23 cellular contexts compared by ENCODE assay signal in genomic region chr6:84769247-84769646, GRCh38. TPM values are rescaled to one million over a fixed set of nuclear protein-coding genes. Genes with fewer than 3 reads are reported as not detected.
DNase-seq lines count a peak whose midpoint lies in the region; ATAC-seq and TF ChIP-seq lines count a peak whose summit lies in the region.
"Had no signal": no experiment of that assay in that cellular context is flagged by ENCODE, and none has a peak within 500 bp of the region (broad histone marks: within the 10 kb centered on the region; RNA-seq: fewer than 3 reads in every experiment).

No MANE protein-coding gene starts in this region.

- intact Hi-C loops in A673 (cut with micrococcal nuclease; ENCODE audit: unreplicated experiment), result loop anchor here (10.0 kb wide), 1 partner anchor 556 kb away; no protein-coding TSS in a partner anchor

- no peaks in the 10 kb centered on the region for H3K9me2 ChIP-seq in GM23338 (ENCODE audit: insufficient read depth)

- H3K9me3 Mint-ChIP-seq in GM23338, result peaks cover 8% of the 10 kb centered on the region
- H3K9me3 Mint-ChIP-seq in activated CD4-positive, alpha-beta T cell treated with anti-CD3 and anti-CD28 coated beads, Interleukin-2, amount 10 ng/mL, durations not matched to agents 7 days and 5 days, result peaks cover 10% of the 10 kb centered on the region
- H3K9me3 Mint-ChIP-seq: CD8-positive, alpha-beta T cell; neural crest cell; stimulated activated naive CD8-positive, alpha-beta T cell treated with anti-CD3 and anti-CD28 coated beads, Interleukin-15, Interleukin-2, amounts not matched to agents 100 ng/mL and 50 ng/mL, for 24 hours; type B pancreatic cell had no signal

- peak; percentile 12 for DNase-seq in A673 (ENCODE audit: low spot score)
- DNase-seq in GM23338 (ENCODE audit: low spot score), result no peak
- no peak for DNase-seq in adipocyte (ENCODE audit: low read depth)
- DNase-seq in left kidney (ENCODE audit: low read depth, low spot score), result peak; percentile 22
- DNase-seq in T-helper 2 cell, result no peak
- no peak for DNase-seq in smooth muscle cell (lab: John Stamatoyannopoulos, UW; ENCODE audit: unreplicated experiment)
- DNase-seq in BE2C, result no peak
- no peak for DNase-seq in activated CD4-positive, alpha-beta T cell treated with anti-CD3 and anti-CD28 coated beads, Interleukin-2, amount 10 ng/mL, durations not matched to agents 7 days and 5 days
- DNase-seq: activated naive CD8-positive, alpha-beta T cell treated with anti-CD3 and anti-CD28 coated beads, Interleukin-2, amount 10 ng/mL, durations not matched to agents 7 days and 5 days; CD8-positive, alpha-beta T cell; DMS53; dorsolateral prefrontal cortex; foreskin keratinocyte; NCI-H1092 treated with DMSO at 0.1 percent for 48 hours; NCI-H2029; NCI-H510A; stimulated activated CD4-positive, alpha-beta T cell treated with anti-CD3 and anti-CD28 coated beads, Interleukin-4, amount 100 ng/mL, for 1 hour had no signal

- H3K4me3 ChIP-seq in A673 (ENCODE audit: low read depth, low read length, poor library complexity, severe bottlenecking), result peak overlapping the region; percentile 43
- H3K4me3 ChIP-seq in GM23338, result no peak overlapping the region; the same call in 1 of the 2 replicates
- H3K4me3 ChIP-seq in adipocyte (ENCODE audit: low read length), result peak overlapping the region; percentile 78
- no peak overlapping the region for H3K4me3 ChIP-seq in smooth muscle cell
- no peak overlapping the region for H3K4me3 ChIP-seq in BE2C (ENCODE audit: low read depth, low read length)

- H3K36me3 ChIP-seq in A673 (ENCODE audit: insufficient read depth, low read length, poor library complexity, severe bottlenecking) (no peaks in the 10 kb centered on the region), GM23338 (ENCODE audit: insufficient read depth) (no peaks in the 10 kb centered on the region), adipocyte (ENCODE audit: control insufficient read depth, insufficient read depth, low read length, severe bottlenecking) (no peaks in the 10 kb centered on the region), smooth muscle cell (ENCODE audit: low read depth) (no peaks in the 10 kb centered on the region), BE2C (no peaks in the 10 kb centered on the region)

- H3K9me3 ChIP-seq in A673 (ENCODE audit: low read depth, low read length, poor library complexity, severe bottlenecking), result no peaks in the 10 kb centered on the region
- no peaks in the 10 kb centered on the region for H3K9me3 ChIP-seq in adipocyte (ENCODE audit: control insufficient read depth, low read length)
- no peaks in the 10 kb centered on the region for H3K9me3 ChIP-seq in smooth muscle cell (replicated peaks; ENCODE audit: low read depth)
- H3K9me3 ChIP-seq in BE2C, result peaks cover 4% of the 10 kb centered on the region; the same call in 1 of the 2 replicates

- ATAC-seq in GM23338, result no peak
- ATAC-seq: activated T-helper 17 cell treated with anti-CD3 and anti-CD28 coated beads, Interleukin-2, amount 50 U/mL, for 72 hours; CD8-positive, alpha-beta T cell; foreskin keratinocyte; SK-N-SH treated with all-trans-retinoic acid at 6 μM for 48 hours had no signal

- POLR2A ChIA-PET in A673 (lab: Charles Lee; ENCODE audit: low non-redundant PET), result no interaction called here
- POLR2A ChIA-PET in activated CD4-positive, alpha-beta T cell treated with anti-CD3 and anti-CD28 coated beads, Interleukin-2, amount 10 ng/mL, durations not matched to agents 7 days and 5 days (lab: Charles Lee), result no interaction called here

- no peaks in the 10 kb centered on the region; the same call in 2 of the 3 replicates for H3K36me3 Mint-ChIP-seq in GM23338 (ENCODE audit: low read depth)
- peaks cover 4% of the 10 kb centered on the region for H3K36me3 Mint-ChIP-seq in activated CD4-positive, alpha-beta T cell treated with anti-CD3 and anti-CD28 coated beads, Interleukin-2, amount 10 ng/mL, durations not matched to agents 7 days and 5 days (ENCODE audit: low read depth)
- H3K36me3 Mint-ChIP-seq: CD8-positive, alpha-beta T cell; type B pancreatic cell had no signal

- H3K27me3 Mint-ChIP-seq in GM23338 (ENCODE audit: insufficient read depth, low read depth, poor library complexity), result peaks cover 99% of the 10 kb centered on the region
- peaks cover 76% of the 10 kb centered on the region for H3K27me3 Mint-ChIP-seq in activated CD4-positive, alpha-beta T cell treated with anti-CD3 and anti-CD28 coated beads, Interleukin-2, amount 10 ng/mL, durations not matched to agents 7 days and 5 days

- H3K27ac ChIP-seq in A673 (ENCODE audit: low read depth, low read length, poor library complexity, severe bottlenecking) (no peak overlapping the region), GM23338 (ENCODE audit: low read depth) (no peak overlapping the region), smooth muscle cell (ENCODE audit: low read depth) (no peak overlapping the region)
- H3K27ac ChIP-seq: epithelial cell of prostate, foreskin keratinocyte had no signal

- TF ChIP-seq CTCF in A673 (conservative IDR thresholded peaks at IDR 0.05; ENCODE audit: low read depth, low read length) (no peak), GM23338 (conservative IDR thresholded peaks at IDR 0.05; ENCODE audit: low read depth in 2 of 2) (no peak), smooth muscle cell (IDR thresholded peaks at IDR 0.05; ENCODE audit: borderline replicate concordance, insufficient read depth, poor library complexity, severe bottlenecking) (no peak), BE2C (IDR thresholded peaks at IDR 0.05; ENCODE audit: low read depth, low read length) (no peak)

- H3K79me2 ChIP-seq in GM23338 (replicated peaks; ENCODE audit: insufficient read depth), result no peaks in the 10 kb centered on the region
- H3K79me2 ChIP-seq in smooth muscle cell (ENCODE audit: low read depth), result no peaks in the 10 kb centered on the region

- H3K9ac ChIP-seq in adipocyte (ENCODE audit: low read length), result no peak overlapping the region
- H3K9ac ChIP-seq in smooth muscle cell (ENCODE audit: low read depth), result no peak overlapping the region

- H3K27ac Mint-ChIP-seq in GM23338, result no peak overlapping the region
- H3K27ac Mint-ChIP-seq in activated CD4-positive, alpha-beta T cell treated with anti-CD3 and anti-CD28 coated beads, Interleukin-2, amount 10 ng/mL, durations not matched to agents 7 days and 5 days, result no peak overlapping the region
- H3K27ac Mint-ChIP-seq: activated naive CD8-positive, alpha-beta T cell treated with anti-CD3 and anti-CD28 coated beads, Interleukin-2, amount 10 ng/mL, durations not matched to agents 7 days and 5 days; activated T-helper 17 cell treated with anti-CD3 and anti-CD28 coated beads, Interleukin-2, amount 50 U/mL, for 72 hours; CD8-positive, alpha-beta T cell; stimulated activated naive CD8-positive, alpha-beta T cell treated with anti-CD3 and anti-CD28 coated beads, Interleukin-15, Interleukin-2, amounts not matched to agents 100 ng/mL and 50 ng/mL, for 24 hours; type B pancreatic cell had no signal

- H3K4me1 Mint-ChIP-seq in GM23338, result peaks cover 41% of the 10 kb centered on the region
- peaks cover 2% of the 10 kb centered on the region for H3K4me1 Mint-ChIP-seq in activated CD4-positive, alpha-beta T cell treated with anti-CD3 and anti-CD28 coated beads, Interleukin-2, amount 10 ng/mL, durations not matched to agents 7 days and 5 days
- H3K4me1 Mint-ChIP-seq: activated T-helper 17 cell treated with anti-CD3 and anti-CD28 coated beads, Interleukin-2, amount 50 U/mL, for 72 hours had no signal

- H2AFZ ChIP-seq in GM23338 (no peak overlapping the region), smooth muscle cell (ENCODE audit: low read depth) (no peak overlapping the region)

- H3K4me2 ChIP-seq in GM23338, result peak overlapping the region; percentile 29; the same call in 1 of the 2 replicates
- H3K4me2 ChIP-seq in smooth muscle cell, result no peak overlapping the region

- peak overlapping the region; percentile 18; the same call in 1 of the 3 replicates for H3K4me3 Mint-ChIP-seq in GM23338
- no peak overlapping the region for H3K4me3 Mint-ChIP-seq in activated CD4-positive, alpha-beta T cell treated with anti-CD3 and anti-CD28 coated beads, Interleukin-2, amount 10 ng/mL, durations not matched to agents 7 days and 5 days
- H3K4me3 Mint-ChIP-seq: activated naive CD8-positive, alpha-beta T cell treated with anti-CD3 and anti-CD28 coated beads, Interleukin-2, amount 10 ng/mL, durations not matched to agents 7 days and 5 days; activated T-helper 17 cell treated with anti-CD3 and anti-CD28 coated beads, Interleukin-2, amount 50 U/mL, for 72 hours; CD8-positive, alpha-beta T cell; neural crest cell; stimulated activated naive CD8-positive, alpha-beta T cell treated with anti-CD3 and anti-CD28 coated beads, Interleukin-15, Interleukin-2, amounts not matched to agents 100 ng/mL and 50 ng/mL, for 24 hours had no signal

- TSS peak; percentile 56 for BruUV-seq in A673 (replicated peaks; lab: Mats Ljungman, UMichigan)

- H3K27me3 ChIP-seq in A673 (replicated peaks; ENCODE audit: insufficient read depth, low read depth, low read length, poor library complexity), result peaks cover 76% of the 10 kb centered on the region
- H3K27me3 ChIP-seq in GM23338 (ENCODE audit: insufficient read depth), result peaks cover 98% of the 10 kb centered on the region
- H3K27me3 ChIP-seq in adipocyte (replicated peaks; ENCODE audit: control insufficient read depth, insufficient read depth, low read length), result no peaks in the 10 kb centered on the region
- H3K27me3 ChIP-seq in smooth muscle cell (ENCODE audit: low read depth), result peaks cover 95% of the 10 kb centered on the region
- peaks cover 92% of the 10 kb centered on the region for H3K27me3 ChIP-seq in BE2C

- peaks cover 36% of the 10 kb centered on the region for H4K20me1 ChIP-seq in GM23338 (replicated peaks; ENCODE audit: insufficient read depth)
- no peaks in the 10 kb centered on the region for H4K20me1 ChIP-seq in smooth muscle cell (ENCODE audit: low read depth)

- WGBS in smooth muscle cell (ENCODE audit: low lambda C conversion rate), result 10% methylated on average over 6 of the region's 6 CpGs

- CTCF ChIA-PET in A673 (lab: Charles Lee), result interaction anchor here (0.6 kb wide), 1 partner anchor 347 kb away, joined by 3 read pairs; no protein-coding TSS in a partner anchor
- CTCF ChIA-PET in activated CD4-positive, alpha-beta T cell treated with anti-CD3 and anti-CD28 coated beads, Interleukin-2, amount 10 ng/mL, durations not matched to agents 7 days and 5 days (lab: Charles Lee), result no interaction called here

- H3K4me1 ChIP-seq in A673 (ENCODE audit: insufficient read depth, low read length, poor library complexity, severe bottlenecking) (peaks cover 3% of the 10 kb centered on the region), GM23338 (ENCODE audit: insufficient read depth) (peaks cover 43% of the 10 kb centered on the region), adipocyte (ENCODE audit: control insufficient read depth, insufficient read depth, low read length) (no peaks in the 10 kb centered on the region), smooth muscle cell (ENCODE audit: low read depth) (no peaks in the 10 kb centered on the region), BE2C (no peaks in the 10 kb centered on the region)
- H3K4me1 ChIP-seq: foreskin keratinocyte had no signal

- H3F3A ChIP-seq in GM23338 (replicated peaks; ENCODE audit: low read depth), result peaks cover 15% of the 10 kb centered on the region
- no peaks in the 10 kb centered on the region for H3F3A ChIP-seq in smooth muscle cell (ENCODE audit: low read depth)

RNA-seq across cellular contexts. Expression of gene TBX18, which starts 4.8 kb away (rescaled TPM):
- total RNA-seq in A673 (2021), result 14.6 and 16.0 TPM in 2 replicates
- total RNA-seq in GM23338 (2014; rRNA removed; shearing (Covaris generic)), result 0.03 TPM in 1 of 2 replicates, not detected in the other
- not detected in 2 replicates for polyA plus RNA-seq in GM23338 (2016; fragmentation: Nextera tagmentation; extraction: Ambion mirVana)
- total RNA-seq in smooth muscle cell, result 2.3 TPM in 2 replicates
- polyA plus RNA-seq in smooth muscle cell, result 0.59 and 0.67 TPM in 2 replicates
- 0.22 TPM for polyA plus RNA-seq in BE2C (2012; ENCODE audit: insufficient read depth, insufficient read length, low read depth)
- not detected for total RNA-seq in activated CD4-positive, alpha-beta T cell treated with anti-CD3 and anti-CD28 coated beads, Interleukin-2, amount 10 ng/mL, durations not matched to agents 7 days and 5 days
- total RNA-seq: activated naive CD8-positive, alpha-beta T cell treated with anti-CD3 and anti-CD28 coated beads, Interleukin-2, amount 10 ng/mL, durations not matched to agents 7 days and 5 days; activated T-helper 17 cell treated with anti-CD3 and anti-CD28 coated beads, Interleukin-2, amount 50 U/mL, for 72 hours; CD8-positive, alpha-beta T cell; foreskin keratinocyte had no signal
- polyA plus RNA-seq: foreskin keratinocyte had no signal

Comparison
In these comparisons a context has a peak if more than half of its experiments do, and no peak if none do; other contexts are left out.
1. DNase-seq: peak in A673 (single experiment) and left kidney (single experiment); none in GM23338 (single experiment), adipocyte (single experiment), T-helper 2 cell (0 of 5), smooth muscle cell (single experiment), BE2C (single experiment) and activated CD4-positive, alpha-beta T cell treated with anti-CD3 and anti-CD28 coated beads, Interleukin-2, amount 10 ng/mL, durations not matched to agents 7 days and 5 days (single experiment).
2. H3K4me3 ChIP-seq: peak in A673 (single experiment) and adipocyte (single experiment); none in GM23338 (single experiment), smooth muscle cell (single experiment) and BE2C (single experiment).